In the genomic region with DNA sequence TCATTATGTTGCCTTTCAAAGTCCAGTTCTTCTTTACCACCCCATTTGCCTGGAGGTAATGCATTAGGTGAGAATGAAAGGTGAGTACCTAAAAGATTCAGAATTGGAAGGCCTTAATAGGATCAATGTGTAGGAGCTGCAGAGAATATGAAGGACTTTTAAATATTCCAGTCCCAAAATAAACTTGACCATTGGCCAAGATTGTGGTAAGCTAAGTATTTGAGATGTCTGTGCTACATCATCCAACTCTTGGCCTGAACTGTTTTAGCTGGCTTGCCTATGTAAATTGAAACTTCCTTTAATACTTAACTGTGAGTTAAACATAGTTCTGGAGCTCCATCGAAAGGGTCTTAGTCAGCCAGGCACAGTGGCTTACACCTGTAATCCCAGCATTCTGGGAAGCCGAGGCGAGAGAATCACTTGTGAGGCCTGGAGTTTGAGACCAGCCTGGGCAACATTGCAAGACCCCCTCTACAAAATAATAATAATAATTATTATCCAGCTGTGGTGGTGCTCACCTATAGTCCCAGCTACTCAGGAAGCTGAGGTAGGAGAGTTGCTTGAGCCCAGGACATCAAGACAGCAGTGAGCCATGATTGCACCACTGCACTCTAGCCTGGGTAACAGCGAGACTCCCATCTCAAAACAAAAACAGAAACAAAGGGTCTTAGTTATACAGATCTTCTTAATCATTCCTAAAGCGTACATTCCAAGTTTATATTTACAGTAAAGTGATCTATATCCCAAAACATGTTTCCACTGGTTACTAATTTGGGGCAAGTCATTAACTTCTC, we compare ENCODE assay signal across 11 cellular contexts. TPM values are rescaled to one million over a fixed set of nuclear protein-coding genes. Genes with fewer than 3 reads are reported as not detected.
DNase-seq lines count a peak whose midpoint lies in the region; ATAC-seq and TF ChIP-seq lines count a peak whose summit lies in the region.
"Had no signal": no experiment of that assay in that cellular context is flagged by ENCODE, and none has a peak within 500 bp of the region (broad histone marks: within the 10 kb centered on the region; RNA-seq: fewer than 3 reads in every experiment).

No MANE protein-coding gene starts in this region.

- H3K36me3 ChIP-seq in neural progenitor cell (no peaks in the 10 kb centered on the region), A673 (ENCODE audit: insufficient read depth, low read length, poor library complexity, severe bottlenecking) (no peaks in the 10 kb centered on the region)

- ATAC-seq in HG03196 (IDR thresholded peaks at IDR 0.05; ENCODE audit: unreplicated experiment): no peak
- ATAC-seq: activated CD4-positive, alpha-beta T cell treated with anti-CD3 and anti-CD28 coated beads for 36 hours had no signal

- H3K9me3 ChIP-seq in neural progenitor cell (ENCODE audit: low read depth) (no peaks in the 10 kb centered on the region), A673 (ENCODE audit: low read depth, low read length, poor library complexity, severe bottlenecking) (no peaks in the 10 kb centered on the region)
- H3K9me3 ChIP-seq: Caco-2 had no signal

- CTCF ChIA-PET in A673 (lab: Charles Lee): interaction anchor here (0.5 kb wide), 1 partner anchor 148 kb away, joined by 4 read pairs; no protein-coding TSS in a partner anchor

- H4K20me1 ChIP-seq in neural progenitor cell (ENCODE audit: low read depth): peaks cover 72% of the 10 kb centered on the region

- H3K36me3 Mint-ChIP-seq in neural progenitor cell: peaks cover 10% of the 10 kb centered on the region

- peaks cover 89% of the 10 kb centered on the region for H3K79me2 ChIP-seq in neural progenitor cell (ENCODE audit: low read depth)

- peaks cover 4% of the 10 kb centered on the region for H3F3A ChIP-seq in neural progenitor cell (ENCODE audit: low read depth)

- no peak overlapping the region for H3K27ac ChIP-seq in neural progenitor cell
- no peak overlapping the region for H3K27ac ChIP-seq in A673 (ENCODE audit: low read depth, low read length, poor library complexity, severe bottlenecking)
- no peak overlapping the region for H3K27ac ChIP-seq in caudate nucleus (ENCODE audit: low read depth, low read length)

- no peak overlapping the region for H3K27ac Mint-ChIP-seq in neural progenitor cell
- H3K27ac Mint-ChIP-seq: activated CD4-positive, alpha-beta T cell treated with anti-CD3 and anti-CD28 coated beads for 36 hours; stimulated activated naive CD8-positive, alpha-beta T cell treated with anti-CD3 and anti-CD28 coated beads, Interleukin-15, Interleukin-2, amounts not matched to agents 100 ng/mL and 50 ng/mL, for 24 hours had no signal

- BruUV-seq in A673 (replicated peaks; lab: Mats Ljungman, UMichigan): no TSS peak

- H3K9me3 Mint-ChIP-seq in neural progenitor cell: peaks cover 2% of the 10 kb centered on the region
- H3K9me3 Mint-ChIP-seq: stimulated activated naive CD8-positive, alpha-beta T cell treated with anti-CD3 and anti-CD28 coated beads, Interleukin-15, Interleukin-2, amounts not matched to agents 100 ng/mL and 50 ng/mL, for 24 hours had no signal

- H3K27me3 ChIP-seq in neural progenitor cell (no peaks in the 10 kb centered on the region), A673 (replicated peaks; ENCODE audit: insufficient read depth, low read depth, low read length, poor library complexity) (no peaks in the 10 kb centered on the region)

- H3K4me1 Mint-ChIP-seq in neural progenitor cell: peaks cover 4% of the 10 kb centered on the region

- H3K4me1 ChIP-seq in neural progenitor cell (peaks cover 19% of the 10 kb centered on the region), A673 (ENCODE audit: insufficient read depth, low read length, poor library complexity, severe bottlenecking) (peaks cover 26% of the 10 kb centered on the region)

- H2AFZ ChIP-seq in neural progenitor cell (replicated peaks): no peak overlapping the region

- peak; percentile 78 for DNase-seq in AG20443 (ENCODE audit: low spot score)
- DNase-seq in M059J (ENCODE audit: low read depth): peak; percentile 88
- DNase-seq in fibroblast of gingiva (ENCODE audit: low read depth): peak; percentile 84
- no peak for DNase-seq in neural progenitor cell (ENCODE audit: low spot score)
- DNase-seq in A673 (ENCODE audit: low spot score): no peak
- no peak for DNase-seq in caudate nucleus (lab: John Stamatoyannopoulos, UW)
- no peak for DNase-seq in stimulated activated CD4-positive, alpha-beta T cell treated with anti-CD3 and anti-CD28 coated beads, Interleukin-4, amount 100 ng/mL, for 1 hour
- DNase-seq: activated CD4-positive, alpha-beta T cell treated with anti-CD3 and anti-CD28 coated beads for 36 hours; Caco-2 had no signal

- H3K27me3 Mint-ChIP-seq in neural progenitor cell (ENCODE audit: insufficient read depth, low read depth): no peaks in the 10 kb centered on the region
- H3K27me3 Mint-ChIP-seq: activated CD4-positive, alpha-beta T cell treated with anti-CD3 and anti-CD28 coated beads for 36 hours; stimulated activated naive CD8-positive, alpha-beta T cell treated with anti-CD3 and anti-CD28 coated beads, Interleukin-15, Interleukin-2, amounts not matched to agents 100 ng/mL and 50 ng/mL, for 24 hours had no signal

- H3K4me3 ChIP-seq in neural progenitor cell (no peak overlapping the region), A673 (ENCODE audit: low read depth, low read length, poor library complexity, severe bottlenecking) (no peak overlapping the region)

- POLR2A ChIA-PET in A673 (lab: Charles Lee; ENCODE audit: low non-redundant PET): no interaction called here

- TF ChIP-seq CTCF in neural progenitor cell (IDR thresholded peaks at IDR 0.05) (no peak), A673 (conservative IDR thresholded peaks at IDR 0.05; ENCODE audit: low read depth, low read length) (no peak)

- no peak overlapping the region for H3K9ac ChIP-seq in neural progenitor cell

- intact Hi-C loops in A673 (cut with micrococcal nuclease; ENCODE audit: unreplicated experiment): no loop called here

- H3K4me2 ChIP-seq in neural progenitor cell: peak overlapping the region; percentile 58

- H3K4me3 Mint-ChIP-seq in neural progenitor cell: no peak overlapping the region
- H3K4me3 Mint-ChIP-seq: activated CD4-positive, alpha-beta T cell treated with anti-CD3 and anti-CD28 coated beads for 36 hours; stimulated activated naive CD8-positive, alpha-beta T cell treated with anti-CD3 and anti-CD28 coated beads, Interleukin-15, Interleukin-2, amounts not matched to agents 100 ng/mL and 50 ng/mL, for 24 hours had no signal

RNA-seq across cellular contexts. Expression of a gene that starts 29.8 kb away (rescaled TPM):
- total RNA-seq in M059J (2014; rRNA removed; shearing (Covaris generic)): 9.3 and 16.7 TPM in 2 replicates
- 35.4 and 40.0 TPM in 2 replicates for total RNA-seq in neural progenitor cell (ENCODE audit: low replicate concordance)
- total RNA-seq in A673 (2021): 25.0 and 26.4 TPM in 2 replicates

Comparison
In these comparisons a context has a peak if more than half of its experiments do, and no peak if none do; other contexts are left out.
1. DNase-seq: peak in AG20443 (single experiment), M059J (single experiment) and fibroblast of gingiva (single experiment); none in neural progenitor cell (single experiment), A673 (single experiment), caudate nucleus (0 of 61) and stimulated activated CD4-positive, alpha-beta T cell treated with anti-CD3 and anti-CD28 coated beads, Interleukin-4, amount 100 ng/mL, for 1 hour (single experiment).